Comparison of ENCODE assay signal across 15 cellular contexts in the genomic region with DNA sequence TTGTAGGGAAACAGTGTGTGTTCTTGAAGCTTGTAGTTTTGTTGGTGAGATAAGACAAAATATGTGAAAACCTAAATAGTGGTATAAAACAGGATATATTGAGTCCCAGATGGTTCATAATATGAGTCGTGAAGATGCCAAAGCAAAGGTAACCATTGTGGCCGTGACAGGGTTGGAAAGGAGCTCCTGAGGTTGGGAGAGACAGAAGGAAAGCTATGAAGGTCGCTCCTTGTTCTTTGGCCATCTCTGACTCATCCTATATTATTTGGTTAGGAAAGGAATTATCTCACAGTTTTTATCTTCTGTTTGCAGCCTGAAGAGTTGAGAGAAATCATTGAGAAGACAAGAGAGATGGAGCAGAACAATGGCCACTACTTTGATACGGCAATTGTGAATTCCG.
"Had no signal": no experiment of that assay in that cellular context is flagged by ENCODE, and none has a peak within 500 bp of the region (broad histone marks: within the 10 kb centered on the region; RNA-seq: fewer than 3 reads in every experiment).

No MANE protein-coding gene starts in this region.

- H3K27me3 Mint-ChIP-seq: activated B cell treated with CpG ODN at 0.5 μM for 24 hours; activated naive CD8-positive, alpha-beta T cell treated with anti-CD3 and anti-CD28 coated beads, Interleukin-2, amount 10 ng/mL, durations not matched to agents 7 days and 5 days; naive thymus-derived CD8-positive, alpha-beta T cell; stimulated activated naive B cell treated with anti-CD40 and anti-IgM and Interleukin-4, amounts not matched to agents 10 μg/mL and 1 μg/mL and 100 μg/mL, for 72 hours had no signal

- H3K4me3 ChIP-seq: dorsolateral prefrontal cortex, left lung, thyroid gland had no signal

- H3K9me3 ChIP-seq: left lung, thyroid gland had no signal

- H3K4me3 Mint-ChIP-seq: activated B cell treated with CpG ODN at 0.5 μM for 24 hours; activated naive CD8-positive, alpha-beta T cell treated with anti-CD3 and anti-CD28 coated beads, Interleukin-2, amount 10 ng/mL, durations not matched to agents 7 days and 5 days; naive thymus-derived CD8-positive, alpha-beta T cell; stimulated activated naive B cell treated with anti-CD40 and anti-IgM and Interleukin-4, amounts not matched to agents 10 μg/mL and 1 μg/mL and 100 μg/mL, for 72 hours; T-helper 2 cell treated with Interferon-gamma antibody and Interleukin-4, amounts not matched to agents 5 μg/mL and 100 μg/mL, for 36 hours had no signal

- H3K9me3 Mint-ChIP-seq: activated B cell treated with CpG ODN at 0.5 μM for 24 hours; naive thymus-derived CD8-positive, alpha-beta T cell; stimulated activated naive B cell treated with anti-CD40 and anti-IgM and Interleukin-4, amounts not matched to agents 10 μg/mL and 1 μg/mL and 100 μg/mL, for 72 hours; T-helper 2 cell treated with Interferon-gamma antibody and Interleukin-4, amounts not matched to agents 5 μg/mL and 100 μg/mL, for 36 hours had no signal

- ATAC-seq: left lung; naive thymus-derived CD8-positive, alpha-beta T cell; stimulated activated naive B cell treated with anti-CD40 and anti-IgM and Interleukin-4, amounts not matched to agents 10 μg/mL and 1 μg/mL and 100 μg/mL, for 72 hours had no signal

- DNase-seq: activated B cell treated with CpG ODN at 0.5 μM for 24 hours; activated CD4-positive, alpha-beta T cell treated with anti-CD3 and anti-CD28 coated beads for 48 hours; activated CD8-positive, alpha-beta memory T cell treated with anti-CD3 and anti-CD28 coated beads, Interleukin-2, amount 50 U/mL, for 48 hours; activated gamma-delta T cell treated with Interleukin-2 at 50 U/mL for 16 hours; activated naive CD8-positive, alpha-beta T cell treated with anti-CD3 and anti-CD28 coated beads, Interleukin-2, amount 10 ng/mL, durations not matched to agents 7 days and 5 days; aorta; dorsolateral prefrontal cortex; kidney; left lung; naive thymus-derived CD8-positive, alpha-beta T cell; stimulated activated CD4-positive, alpha-beta T cell treated with anti-CD3 and anti-CD28 coated beads, Interleukin-4, amount 100 ng/mL, for 1 hour; stimulated activated naive B cell treated with anti-CD40 and anti-IgM and Interleukin-4, amounts not matched to agents 10 μg/mL and 1 μg/mL and 100 μg/mL, for 72 hours; thyroid gland had no signal

- H3K27ac Mint-ChIP-seq: activated B cell treated with CpG ODN at 0.5 μM for 24 hours; activated naive CD8-positive, alpha-beta T cell treated with anti-CD3 and anti-CD28 coated beads, Interleukin-2, amount 10 ng/mL, durations not matched to agents 7 days and 5 days; stimulated activated naive B cell treated with anti-CD40 and anti-IgM and Interleukin-4, amounts not matched to agents 10 μg/mL and 1 μg/mL and 100 μg/mL, for 72 hours; T-helper 2 cell treated with Interferon-gamma antibody and Interleukin-4, amounts not matched to agents 5 μg/mL and 100 μg/mL, for 36 hours had no signal

- H3K27ac ChIP-seq: left lung, parathyroid adenoma, thyroid gland had no signal

- H3K4me1 Mint-ChIP-seq: activated B cell treated with CpG ODN at 0.5 μM for 24 hours; activated naive CD8-positive, alpha-beta T cell treated with anti-CD3 and anti-CD28 coated beads, Interleukin-2, amount 10 ng/mL, durations not matched to agents 7 days and 5 days; stimulated activated naive B cell treated with anti-CD40 and anti-IgM and Interleukin-4, amounts not matched to agents 10 μg/mL and 1 μg/mL and 100 μg/mL, for 72 hours had no signal

- H3K9ac ChIP-seq: parathyroid adenoma had no signal

- H2AFZ ChIP-seq: parathyroid adenoma had no signal

- H3K27me3 ChIP-seq: dorsolateral prefrontal cortex, left lung, thyroid gland had no signal

- H3K4me1 ChIP-seq: left lung, parathyroid adenoma, thyroid gland had no signal
